In the genomic region with DNA sequence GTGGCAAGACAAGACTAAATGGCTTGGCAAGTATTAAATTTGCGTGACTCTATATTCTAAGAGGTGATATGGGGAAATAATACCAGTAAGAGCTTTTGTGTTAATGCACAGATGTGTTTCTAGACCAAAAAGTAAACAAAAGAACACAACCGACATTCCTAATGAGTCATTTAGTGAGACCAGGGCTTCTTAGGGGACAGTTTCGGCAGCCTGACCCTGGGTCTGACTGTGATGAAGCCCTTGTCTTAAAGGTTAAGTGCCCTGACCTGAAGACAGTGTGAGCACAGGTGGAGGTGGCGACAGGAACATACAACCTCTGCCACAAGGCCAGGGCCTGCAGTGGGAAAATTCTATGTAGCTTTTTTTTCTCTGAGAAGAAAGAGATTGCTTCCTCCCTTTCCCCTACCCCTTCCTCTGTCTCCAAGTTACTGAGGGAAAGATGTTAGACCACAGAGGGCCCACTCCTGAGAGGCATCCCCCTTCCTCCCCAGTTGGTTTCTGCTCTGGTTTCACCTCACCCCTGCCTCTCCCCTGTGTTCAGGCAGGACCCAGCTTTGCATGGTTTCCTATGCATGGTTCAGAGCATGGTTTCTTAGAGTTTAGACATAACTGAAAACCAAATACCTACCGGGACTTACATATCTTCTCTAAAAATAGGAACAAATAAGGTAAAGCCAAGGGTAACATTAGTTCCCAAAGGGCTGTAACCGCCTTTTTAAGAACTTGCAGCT, we compare ENCODE assay signal across 10 cellular contexts. TPM values are rescaled to one million over a fixed set of nuclear protein-coding genes. Genes with fewer than 3 reads are reported as not detected.
DNase-seq lines count a peak whose midpoint lies in the region; ATAC-seq, FAIRE-seq and TF ChIP-seq lines count a peak whose summit lies in the region.
"Had no signal": no experiment of that assay in that cellular context is flagged by ENCODE, and none has a peak within 500 bp of the region (broad histone marks: within the 10 kb centered on the region; RNA-seq: fewer than 3 reads in every experiment).

No MANE protein-coding gene starts in this region.

- H3K4me3 ChIP-seq in bronchial epithelial cell (ENCODE audit: low read depth, low read length) = no peak overlapping the region

- DNase-seq in AG08396 (ENCODE audit: low spot score) (peak; percentile 20), bronchial epithelial cell (ENCODE audit: low read depth) (peak; percentile 57), H54 (ENCODE audit: insufficient read length, low spot score) (no peak), T1000 (lab: John Stamatoyannopoulos, UW) (no peak), 8988T (no peak)
- DNase-seq: AML-193 had no signal

- no peak for TF ChIP-seq CTCF in bronchial epithelial cell (IDR thresholded peaks at IDR 0.05; ENCODE audit: insufficient read depth, low read length, severe bottlenecking)

- H3K36me3 ChIP-seq in bronchial epithelial cell (ENCODE audit: control insufficient read depth, insufficient read depth, low read length) = no peaks in the 10 kb centered on the region

- TF ChIP-seq POLR2A in H54 (IDR thresholded peaks at IDR 0.05; ENCODE audit: low read depth, low read length) = no peak

- ATAC-seq in GM19043 (IDR thresholded peaks at IDR 0.05; ENCODE audit: low read depth, unreplicated experiment) = peak; percentile 67
- peak; percentile 62 for ATAC-seq in HG03095 (IDR thresholded peaks at IDR 0.05; ENCODE audit: unreplicated experiment)
- no peak for ATAC-seq in HG02798 (IDR thresholded peaks at IDR 0.05; ENCODE audit: poor library complexity, unreplicated experiment)

- H3K27me3 ChIP-seq in bronchial epithelial cell (ENCODE audit: control insufficient read depth, insufficient read depth, low read length) = no peaks in the 10 kb centered on the region

- FAIRE-seq in bronchial epithelial cell (lab: Jason Lieb, UNC) (no peak), H54 (lab: Jason Lieb, UNC) (no peak)
- FAIRE-seq: TTC549 had no signal

RNA-seq across cellular contexts. Expression of gene CMTM7, which starts 24.9 kb away (rescaled TPM):
- 3.1 and 5.8 TPM in 2 replicates for total RNA-seq in bronchial epithelial cell

Comparison
In these comparisons a context has a peak if more than half of its experiments do, and no peak if none do; other contexts are left out.
1. DNase-seq: peak in AG08396 (single experiment) and bronchial epithelial cell (single experiment); none in H54 (single experiment), T1000 (single experiment) and 8988T (single experiment).